In genomic region chr3:171807129-171807675, GRCh38 we compare ENCODE assay signal across 19 cellular contexts. TPM values are rescaled to one million over a fixed set of nuclear protein-coding genes. Genes with fewer than 3 reads are reported as not detected.
DNase-seq lines count a peak whose midpoint lies in the region; ATAC-seq and TF ChIP-seq lines count a peak whose summit lies in the region.
"Had no signal": no experiment of that assay in that cellular context is flagged by ENCODE, and none has a peak within 500 bp of the region (broad histone marks: within the 10 kb centered on the region; RNA-seq: fewer than 3 reads in every experiment).

No MANE protein-coding gene starts in this region.

- intact Hi-C loops in Panc1 (cut with micrococcal nuclease; ENCODE audit: unreplicated experiment): no loop called here

- POLR2A ChIA-PET in Panc1 (lab: Charles Lee): interaction anchor here (0.6 to 1.1 kb wide), 2 partner anchors 18 to 342 kb away, joined by 3 read pairs; no protein-coding TSS in a partner anchor

- no peaks in the 10 kb centered on the region for H3K27me3 Mint-ChIP-seq in osteocyte (ENCODE audit: unreplicated experiment)
- peaks cover 49% of the 10 kb centered on the region for H3K27me3 Mint-ChIP-seq in activated naive CD4-positive, alpha-beta T cell treated with anti-CD3 and anti-CD28 coated beads, Interleukin-2, amount 10 ng/mL, durations not matched to agents 7 days and 5 days

- no TSS peak for BruUV-seq in Panc1 (replicated peaks; lab: Mats Ljungman, UMichigan)

- H3K4me3 ChIP-seq in ACC112 (ENCODE audit: low read depth, low read length) (no peak overlapping the region), Panc1 (ENCODE audit: low read depth in 2 of 2, low read length in 2 of 2) (no peak overlapping the region)
- H3K4me3 ChIP-seq: body of pancreas, pancreas had no signal

- no peaks in the 10 kb centered on the region for H3K9me3 ChIP-seq in Panc1 (ENCODE audit: control insufficient read depth, insufficient read depth, low read depth, low read length)
- H3K9me3 ChIP-seq: body of pancreas, pancreas had no signal

- H3K36me3 Mint-ChIP-seq in osteocyte (ENCODE audit: unreplicated experiment): peaks cover 5% of the 10 kb centered on the region
- no peaks in the 10 kb centered on the region for H3K36me3 Mint-ChIP-seq in activated naive CD4-positive, alpha-beta T cell treated with anti-CD3 and anti-CD28 coated beads, Interleukin-2, amount 10 ng/mL, durations not matched to agents 7 days and 5 days

- CTCF ChIA-PET in Panc1 (lab: Charles Lee): no interaction called here
- CTCF ChIA-PET in activated naive CD4-positive, alpha-beta T cell treated with anti-CD3 and anti-CD28 coated beads, Interleukin-2, amount 10 ng/mL, durations not matched to agents 7 days and 5 days (lab: Charles Lee): no interaction called here

- H3K4me1 ChIP-seq in ACC112 (ENCODE audit: control insufficient read depth, insufficient read depth, low read length, unreplicated experiment): peaks cover 60% of the 10 kb centered on the region
- peaks cover 64% of the 10 kb centered on the region for H3K4me1 ChIP-seq in Panc1 (ENCODE audit: control insufficient read depth, insufficient read depth, low read length)

- peak overlapping the region; percentile 95 for H3K27ac ChIP-seq in ACC112 (ENCODE audit: low read depth, low read length)
- peak overlapping the region; percentile 77 for H3K27ac ChIP-seq in Panc1 (ENCODE audit: low read length)
- peak overlapping the region; percentile 80 for H3K27ac ChIP-seq in epithelial cell of prostate

- no peak overlapping the region for H3K4me3 Mint-ChIP-seq in osteocyte (ENCODE audit: unreplicated experiment)
- no peak overlapping the region for H3K4me3 Mint-ChIP-seq in activated naive CD4-positive, alpha-beta T cell treated with anti-CD3 and anti-CD28 coated beads, Interleukin-2, amount 10 ng/mL, durations not matched to agents 7 days and 5 days

- H3K9me3 Mint-ChIP-seq in osteocyte (ENCODE audit: unreplicated experiment): no peaks in the 10 kb centered on the region
- H3K9me3 Mint-ChIP-seq in activated naive CD4-positive, alpha-beta T cell treated with anti-CD3 and anti-CD28 coated beads, Interleukin-2, amount 10 ng/mL, durations not matched to agents 7 days and 5 days: no peaks in the 10 kb centered on the region
- H3K9me3 Mint-ChIP-seq: immature natural killer cell had no signal

- H2AFZ ChIP-seq in ACC112 (ENCODE audit: low read length, unreplicated experiment): no peak overlapping the region

- in situ Hi-C loops in Panc1 (cut with HindIII; ENCODE audit: low pct_unique_long_range_greater_than_20kb, low sequenced_read_pairs): no loop called here

- H3K36me3 ChIP-seq in ACC112 (ENCODE audit: insufficient read depth, low read length): no peaks in the 10 kb centered on the region
- no peaks in the 10 kb centered on the region for H3K36me3 ChIP-seq in Panc1 (ENCODE audit: control insufficient read depth, insufficient read depth, low read length)
- H3K36me3 ChIP-seq: pancreas had no signal

- H3K27ac Mint-ChIP-seq in osteocyte (ENCODE audit: unreplicated experiment): peak overlapping the region; percentile 79
- no peak overlapping the region for H3K27ac Mint-ChIP-seq in activated naive CD4-positive, alpha-beta T cell treated with anti-CD3 and anti-CD28 coated beads, Interleukin-2, amount 10 ng/mL, durations not matched to agents 7 days and 5 days

- H3K27me3 ChIP-seq in ACC112 (ENCODE audit: insufficient read depth, low read length) (no peaks in the 10 kb centered on the region), Panc1 (ENCODE audit: control insufficient read depth, insufficient read depth, low read length) (no peaks in the 10 kb centered on the region)
- H3K27me3 ChIP-seq: body of pancreas, pancreas had no signal

- no peak for ATAC-seq in Panc1
- no peak for ATAC-seq in HG02588 (IDR thresholded peaks at IDR 0.05; ENCODE audit: unreplicated experiment)
- ATAC-seq: body of pancreas, pancreas had no signal

- no peak for TF ChIP-seq CTCF in Panc1 (IDR thresholded peaks at IDR 0.05)
- no peak for TF ChIP-seq CTCF in osteocyte (IDR thresholded peaks at IDR 0.05)

- peaks cover 71% of the 10 kb centered on the region for H3K4me1 Mint-ChIP-seq in osteocyte (ENCODE audit: unreplicated experiment)
- peaks cover 14% of the 10 kb centered on the region for H3K4me1 Mint-ChIP-seq in activated naive CD4-positive, alpha-beta T cell treated with anti-CD3 and anti-CD28 coated beads, Interleukin-2, amount 10 ng/mL, durations not matched to agents 7 days and 5 days

- no peak for DNase-seq in Panc1 (ENCODE audit: low read depth, low spot score)
- DNase-seq in epithelial cell of prostate (ENCODE audit: low read depth, low spot score): no peak
- no peak for DNase-seq in osteocyte (ENCODE audit: extremely low spot score, unreplicated experiment)
- no peak for DNase-seq in globus pallidus (ENCODE audit: low spot score)
- DNase-seq in activated naive CD4-positive, alpha-beta T cell treated with anti-CD3 and anti-CD28 coated beads, Interleukin-2, amount 10 ng/mL, durations not matched to agents 7 days and 5 days: no peak
- no peak for DNase-seq in HUDEP-2 (lab: John Stamatoyannopoulos, UW; ENCODE audit: unreplicated experiment in 76 of 76)
- DNase-seq: activated CD4-positive, CD25-positive, alpha-beta regulatory T cell; activated naive CD4-positive, alpha-beta T cell; body of pancreas; immature natural killer cell; NCI-H2029; NCI-H526; pancreas; stimulated activated CD4-positive, alpha-beta T cell treated with anti-CD3 and anti-CD28 coated beads, Interleukin-15, amount 100 ng/mL, for 24 hours had no signal

- peaks cover 41% of the 10 kb centered on the region for H3K79me2 ChIP-seq in ACC112 (ENCODE audit: control insufficient read depth, insufficient read depth, low read length, unreplicated experiment)

RNA-seq across cellular contexts. Expression of gene PLD1, which starts 3.1 kb away (rescaled TPM):
- total RNA-seq in Panc1 (2021; ENCODE audit: unreplicated experiment) (20.6 TPM), osteocyte (13.9 and 15.2 TPM in 2 replicates)
- polyA plus RNA-seq in Panc1 (2012; ENCODE audit: insufficient read length): 6.7 TPM

RNA-seq across cellular contexts. Expression of gene TMEM212, which starts 35.9 kb away (rescaled TPM):
- total RNA-seq in Panc1 (2021; ENCODE audit: unreplicated experiment) (not detected), osteocyte (not detected in 2 replicates)
- not detected for polyA plus RNA-seq in Panc1 (2012; ENCODE audit: insufficient read length)
- total RNA-seq: body of pancreas, frontal cortex, mesenteric fat pad, pancreas had no signal
- polyA plus RNA-seq: immature natural killer cell, pancreas, thymus had no signal
